In genomic region chr10:128068398-128069285, GRCh38 we compare ENCODE assay signal across 16 cellular contexts. TPM values are rescaled to one million over a fixed set of nuclear protein-coding genes. Genes with fewer than 3 reads are reported as not detected.
DNase-seq lines count a peak whose midpoint lies in the region; ATAC-seq and TF ChIP-seq lines count a peak whose summit lies in the region.
"Had no signal": no experiment of that assay in that cellular context is flagged by ENCODE, and none has a peak within 500 bp of the region (broad histone marks: within the 10 kb centered on the region; RNA-seq: fewer than 3 reads in every experiment).

No MANE protein-coding gene starts in this region.

- TF ChIP-seq POLR2A in suprapubic skin (IDR thresholded peaks at IDR 0.05) = no peak

- no peak for TF ChIP-seq EP300 in suprapubic skin (IDR thresholded peaks at IDR 0.05)

- no peaks in the 10 kb centered on the region for H3K27me3 ChIP-seq in suprapubic skin
- H3K27me3 ChIP-seq: ovary, SJCRH30 had no signal

- H3K4me3 ChIP-seq in coronary artery = no peak overlapping the region
- no peak overlapping the region for H3K4me3 ChIP-seq in suprapubic skin
- H3K4me3 ChIP-seq: ovary, SJCRH30, skin epidermis had no signal

- no peaks in the 10 kb centered on the region for H3K9me3 Mint-ChIP-seq in activated T-cell treated with anti-CD3 and anti-CD28 coated beads, Interleukin-2, amount 50 U/mL, for 4 hours
- H3K9me3 Mint-ChIP-seq: stimulated activated effector memory CD8-positive, alpha-beta T cell treated with anti-CD3 and anti-CD28 coated beads, Interleukin-12 subunit alpha, Interleukin-12 subunit beta, amount 100 ng/mL, for 72 hours; type B pancreatic cell had no signal

- H3K9me3 ChIP-seq in suprapubic skin = no peaks in the 10 kb centered on the region
- H3K9me3 ChIP-seq: ovary, SJCRH30 had no signal

- peaks cover 71% of the 10 kb centered on the region for H3K36me3 ChIP-seq in suprapubic skin
- H3K36me3 ChIP-seq: ovary, SJCRH30 had no signal

- ATAC-seq in activated T-cell treated with anti-CD3 and anti-CD28 coated beads, Interleukin-2, amount 50 U/mL, for 4 hours = no peak
- peak; percentile 4 for ATAC-seq in HG03039 (IDR thresholded peaks at IDR 0.05; ENCODE audit: unreplicated experiment)
- ATAC-seq in HG02642 (IDR thresholded peaks at IDR 0.05; ENCODE audit: poor library complexity, unreplicated experiment) = no peak
- no peak for ATAC-seq in GM19035 (IDR thresholded peaks at IDR 0.05; ENCODE audit: unreplicated experiment)

- peaks cover 30% of the 10 kb centered on the region for H3K4me1 ChIP-seq in suprapubic skin

- H3K27ac ChIP-seq in coronary artery (no peak overlapping the region), suprapubic skin (no peak overlapping the region)
- H3K27ac ChIP-seq: ovary, SJCRH30 had no signal

- TF ChIP-seq CTCF in coronary artery (IDR thresholded peaks at IDR 0.05) (no peak), suprapubic skin (IDR thresholded peaks at IDR 0.05) (no peak)

- peaks cover 56% of the 10 kb centered on the region for H3K36me3 Mint-ChIP-seq in activated T-cell treated with anti-CD3 and anti-CD28 coated beads, Interleukin-2, amount 50 U/mL, for 4 hours (ENCODE audit: insufficient read depth)
- H3K36me3 Mint-ChIP-seq: type B pancreatic cell had no signal

- WGBS in suprapubic skin = 93% methylated on average over 14 of the region's 19 CpGs

- no peaks in the 10 kb centered on the region for H3K27me3 Mint-ChIP-seq in activated T-cell treated with anti-CD3 and anti-CD28 coated beads, Interleukin-2, amount 50 U/mL, for 4 hours (ENCODE audit: low read depth)
- H3K27me3 Mint-ChIP-seq: activated CD4-positive, alpha-beta T cell treated with anti-CD3 and anti-CD28 coated beads for 36 hours; type B pancreatic cell had no signal

- H3K4me3 Mint-ChIP-seq in activated T-cell treated with anti-CD3 and anti-CD28 coated beads, Interleukin-2, amount 50 U/mL, for 4 hours = no peak overlapping the region
- H3K4me3 Mint-ChIP-seq: activated CD4-positive, alpha-beta T cell treated with anti-CD3 and anti-CD28 coated beads for 36 hours; activated T-cell treated with anti-CD3 and anti-CD28 coated beads, Interleukin-2, amount 50 U/mL, for 72 hours; stimulated activated effector memory CD8-positive, alpha-beta T cell treated with anti-CD3 and anti-CD28 coated beads, Interleukin-12 subunit alpha, Interleukin-12 subunit beta, amount 100 ng/mL, for 72 hours; type B pancreatic cell had no signal

- DNase-seq in activated T-cell treated with anti-CD3 and anti-CD28 coated beads, Interleukin-2, amount 50 U/mL, for 1 hour = peak; percentile 13
- DNase-seq in activated T-cell treated with anti-CD3 and anti-CD28 coated beads, Interleukin-2, amount 50 U/mL, for 4 hours = no peak
- DNase-seq in coronary artery (ENCODE audit: low spot score) (peak; percentile 72), suprapubic skin (ENCODE audit: low spot score in 2 of 2) (peak; percentile 50 to 57), NCI-H187 treated with DMSO at 0.1 percent for 48 hours (lab: John Stamatoyannopoulos, UW) (no peak)
- DNase-seq: T1000 had no signal

- H3K4me1 Mint-ChIP-seq in activated T-cell treated with anti-CD3 and anti-CD28 coated beads, Interleukin-2, amount 50 U/mL, for 4 hours (ENCODE audit: low read depth) = peaks cover 44% of the 10 kb centered on the region

RNA-seq across cellular contexts. Expression of gene MKI67, which starts 57.6 kb away (rescaled TPM):
- total RNA-seq in activated T-cell treated with anti-CD3 and anti-CD28 coated beads, Interleukin-2, amount 50 U/mL, for 4 hours = 1 to 10 TPM; 5.4 to 5.7 (median 5.4) TPM
- 10 to 100 TPM in 1 of 4 donors, 1 to 10 TPM in 3; 5.6 to 13.0 (median 8.9) TPM for total RNA-seq in suprapubic skin

Comparison
In these comparisons a context has a peak if more than half of its experiments do, and no peak if none do; other contexts are left out.
1. DNase-seq: peak in activated T-cell treated with anti-CD3 and anti-CD28 coated beads, Interleukin-2, amount 50 U/mL, for 1 hour (single experiment), coronary artery (single experiment) and suprapubic skin (2 of 2); none in activated T-cell treated with anti-CD3 and anti-CD28 coated beads, Interleukin-2, amount 50 U/mL, for 4 hours (single experiment) and NCI-H187 treated with DMSO at 0.1 percent for 48 hours (single experiment).